1 cellular context compared by ENCODE assay signal in genomic region chr11:120674537-120674936, GRCh38.
TF ChIP-seq lines count a peak whose summit lies in the region.

No MANE protein-coding gene starts in this region.

TF ChIP-seq in HepG2, 621 proteins besides CTCF, POLR2A, EP300 and RAD21 (continued from another document and continues in another):
- TF ChIP-seq THAP7 (CRISPR knock-in tag; IDR thresholded peaks at IDR 0.05): no peak
- no peak; the same call in 1 of the 2 replicates for TF ChIP-seq ZBTB21 (CRISPR knock-in tag; IDR thresholded peaks at IDR 0.05)
- TF ChIP-seq NR1H2 (CRISPR knock-in tag; IDR thresholded peaks at IDR 0.05; ENCODE audit: borderline replicate concordance, low read depth): no peak
- no peak for TF ChIP-seq CSRNP1 (CRISPR knock-in tag; IDR thresholded peaks at IDR 0.05)
- no peak for TF ChIP-seq ZNF547 (CRISPR knock-in tag; IDR thresholded peaks at IDR 0.05)
- no peak for TF ChIP-seq BCLAF1 (IDR thresholded peaks at IDR 0.05)
- no peak for TF ChIP-seq HNRNPLL (IDR thresholded peaks at IDR 0.05; ENCODE audit: low read depth, low read length, poor library complexity, severe bottlenecking)
- TF ChIP-seq USF2 (IDR thresholded peaks at IDR 0.05; ENCODE audit: low read depth, low read length): no peak
- TF ChIP-seq USF2 (CRISPR knock-in tag; IDR thresholded peaks at IDR 0.05; ENCODE audit: borderline replicate concordance): no peak
- TF ChIP-seq MIER3 (CRISPR knock-in tag; IDR thresholded peaks at IDR 0.05; ENCODE audit: borderline replicate concordance): no peak
- no peak for TF ChIP-seq ZNF557 (CRISPR knock-in tag; IDR thresholded peaks at IDR 0.05)
- TF ChIP-seq HNF4A (CRISPR knock-in tag; IDR thresholded peaks at IDR 0.05): peak; percentile 88
- TF ChIP-seq IKZF1 (IDR thresholded peaks at IDR 0.05): no peak
- TF ChIP-seq POGZ (CRISPR knock-in tag; IDR thresholded peaks at IDR 0.05): peak; percentile 30; the same call in 1 of the 2 replicates
- no peak for TF ChIP-seq NKX3-1 (CRISPR knock-in tag; IDR thresholded peaks at IDR 0.05)
- peak; percentile 6; the same call in 1 of the 2 replicates for TF ChIP-seq STAG1 (CRISPR knock-in tag; IDR thresholded peaks at IDR 0.05)
- no peak for TF ChIP-seq U2AF2 (IDR thresholded peaks at IDR 0.05; ENCODE audit: low read depth, low read length)
- TF ChIP-seq ZNF780A (CRISPR knock-in tag; IDR thresholded peaks at IDR 0.05): no peak
- TF ChIP-seq KLF16 (CRISPR knock-in tag; IDR thresholded peaks at IDR 0.05): peak in 1 of 2 experiments; percentile 48; a peak in 1 of 4 replicates
- TF ChIP-seq ZNF101 (CRISPR knock-in tag; IDR thresholded peaks at IDR 0.05; ENCODE audit: borderline replicate concordance, low read depth): no peak
- TF ChIP-seq SMAD1 (CRISPR knock-in tag; IDR thresholded peaks at IDR 0.05; ENCODE audit: borderline replicate concordance, low read depth): no peak
- TF ChIP-seq ZNF446 (CRISPR knock-in tag; IDR thresholded peaks at IDR 0.05): no peak
- no peak for TF ChIP-seq ZNF841 (CRISPR knock-in tag; IDR thresholded peaks at IDR 0.05; ENCODE audit: borderline replicate concordance)
- TF ChIP-seq ARNT (IDR thresholded peaks at IDR 0.05): no peak
- TF ChIP-seq NR2F1 (CRISPR knock-in tag; IDR thresholded peaks at IDR 0.05): 0 out of 4 replicates have a peak, but pooled peaks of 1 of the 2 experiments have one; percentile 19
- no peak for TF ChIP-seq MAFF (IDR thresholded peaks at IDR 0.05; ENCODE audit: low read depth, low read length)
- no peak for TF ChIP-seq GPBP1L1 (CRISPR knock-in tag; IDR thresholded peaks at IDR 0.05)
- peak; percentile 20; the same call in 1 of the 2 replicates for TF ChIP-seq SIN3A (IDR thresholded peaks at IDR 0.05; ENCODE audit: borderline replicate concordance, low read depth, low read length)
- TF ChIP-seq SAP130 (CRISPR knock-in tag; IDR thresholded peaks at IDR 0.05; ENCODE audit: low read depth): peak; percentile 70
- TF ChIP-seq NBN (conservative IDR thresholded peaks at IDR 0.05): no peak
- TF ChIP-seq LCORL (IDR thresholded peaks at IDR 0.05): no peak
- TF ChIP-seq LCORL (CRISPR knock-in tag; IDR thresholded peaks at IDR 0.05): peak; percentile 22; the same call in 1 of the 2 replicates
- TF ChIP-seq CBX1 (IDR thresholded peaks at IDR 0.05; ENCODE audit: low read depth): no peak
- TF ChIP-seq TARDBP (CRISPR knock-in tag; IDR thresholded peaks at IDR 0.05): no peak
- no peak for TF ChIP-seq EED (CRISPR knock-in tag; IDR thresholded peaks at IDR 0.05)
- TF ChIP-seq ZNF7 (CRISPR knock-in tag; IDR thresholded peaks at IDR 0.05): no peak
- TF ChIP-seq MLLT10 (CRISPR knock-in tag; IDR thresholded peaks at IDR 0.05): no peak
- TF ChIP-seq CCDC6 (CRISPR knock-in tag; IDR thresholded peaks at IDR 0.05): no peak
- no peak for TF ChIP-seq GATAD1 (CRISPR knock-in tag; IDR thresholded peaks at IDR 0.05)
- TF ChIP-seq ZNF546 (CRISPR knock-in tag; conservative IDR thresholded peaks at IDR 0.05): no peak
- no peak for TF ChIP-seq ZNF138 (CRISPR knock-in tag; IDR thresholded peaks at IDR 0.05; ENCODE audit: low read depth)
- TF ChIP-seq ZNF646 (CRISPR knock-in tag; IDR thresholded peaks at IDR 0.05): no peak
- TF ChIP-seq ATAD3A (CRISPR knock-in tag; IDR thresholded peaks at IDR 0.05): no peak
- TF ChIP-seq ZFP91 (CRISPR knock-in tag; IDR thresholded peaks at IDR 0.05; ENCODE audit: borderline replicate concordance): no peak
- no peak for TF ChIP-seq THAP11 (CRISPR knock-in tag; IDR thresholded peaks at IDR 0.05)
- no peak for TF ChIP-seq KDM5A (IDR thresholded peaks at IDR 0.05; ENCODE audit: borderline replicate concordance, low read length)
- no peak for TF ChIP-seq ZBED4 (CRISPR knock-in tag; IDR thresholded peaks at IDR 0.05; ENCODE audit: borderline replicate concordance)
